36 cellular contexts compared by ENCODE assay signal in the genomic region with DNA sequence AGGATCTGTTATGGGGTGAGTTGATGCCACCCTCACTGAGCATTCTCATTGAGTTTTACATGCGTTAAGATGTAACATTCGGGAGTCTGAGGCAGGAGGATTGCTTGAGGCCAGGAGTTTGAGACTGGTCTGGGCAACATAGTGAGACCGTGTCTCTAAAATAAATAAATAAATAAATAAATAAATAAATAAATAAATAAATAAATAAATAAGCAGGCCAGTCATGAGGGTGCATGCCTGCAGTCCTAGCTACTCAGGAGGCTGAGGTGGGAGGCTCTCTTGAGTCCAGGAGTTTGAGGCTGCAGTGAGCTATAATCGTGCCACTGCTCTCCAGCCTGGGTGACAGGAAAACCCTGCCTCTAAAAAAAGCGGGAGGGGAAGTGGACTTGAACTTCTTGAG.
"Had no signal": no experiment of that assay in that cellular context is flagged by ENCODE, and none has a peak within 500 bp of the region (broad histone marks: within the 10 kb centered on the region; RNA-seq: fewer than 3 reads in every experiment).

No MANE protein-coding gene starts in this region.

- H3K27ac Mint-ChIP-seq: activated CD4-positive, alpha-beta memory T cell treated with anti-CD3 and anti-CD28 coated beads for 36 hours; activated naive CD4-positive, alpha-beta T cell treated with anti-CD3 and anti-CD28 coated beads, Interleukin-2, amount 10 ng/mL, durations not matched to agents 7 days and 5 days; activated naive CD8-positive, alpha-beta T cell treated with anti-CD3 and anti-CD28 coated beads for 36 hours; activated T-helper 1 cell treated with anti-CD3 and anti-CD28 coated beads, Interleukin-12 subunit alpha, Interleukin-12 subunit beta, Interleukin-2, Interleukin-4 antibody, amounts not matched to agents 30 ng/mL and 10 ng/mL and 1 ng/mL, durations not matched to agents 14 hours and 24 hours and 36 hours had no signal

- H3K27me3 ChIP-seq: cardiac muscle cell, Peyer's patch had no signal

- H3K4me1 ChIP-seq: Peyer's patch had no signal

- H3K4me1 Mint-ChIP-seq: activated naive CD8-positive, alpha-beta T cell treated with anti-CD3 and anti-CD28 coated beads for 36 hours; central memory CD8-positive, alpha-beta T cell had no signal

- ATAC-seq: activated T-cell treated with anti-CD3 and anti-CD28 coated beads, Interleukin-2, amount 50 U/mL, for 4 hours; PC-3; Right ventricle myocardium inferior had no signal

- DNase-seq: activated B cell treated with CpG ODN at 0.5 μM for 24 hours; activated CD4-positive, alpha-beta memory T cell treated with anti-CD3 and anti-CD28 coated beads for 36 hours; activated CD4-positive, alpha-beta T cell treated with anti-CD3 and anti-CD28 coated beads for 4 hours; activated CD4-positive, alpha-beta T cell treated with anti-CD3 and anti-CD28 coated beads, Interleukin-2, amount 50 U/mL, for 1 hour; activated CD4-positive, CD25-positive, alpha-beta regulatory T cell treated with anti-CD3 and anti-CD28 coated beads, Interleukin-2, amount 50 U/mL, for 72 hours; activated effector memory CD4-positive, alpha-beta T cell treated with Interleukin-2 at 50 U/mL for 16 hours; activated naive CD4-positive, alpha-beta T cell treated with anti-CD3 and anti-CD28 coated beads, Interleukin-2, amount 10 ng/mL, durations not matched to agents 7 days and 5 days; activated naive CD8-positive, alpha-beta T cell treated with anti-CD3 and anti-CD28 coated beads for 36 hours; activated T-cell treated with anti-CD3 and anti-CD28 coated beads for 4 hours; activated T-cell treated with anti-CD3 and anti-CD28 coated beads, Interleukin-2, amount 50 U/mL, for 4 hours; amniotic stem cell; MM.1S; MV-4-11; NCI-H1092; NCI-H1436 treated with DMSO at 0.1 percent for 48 hours; NCI-H1694 treated with DMSO at 0.1 percent for 48 hours; NCI-H2029; NCI-H2107; NCI-H2171; NCI-H510A; NCI-H526; NCI-H748 treated with DMSO at 0.1 percent for 48 hours; NK-92 treated with Interleukin-12 subunit alpha and Interleukin-12 subunit beta, amount 100 ng/mL, for 24 hours; PC-3; Peyer's patch; RPMI8226; SIG-M5; T-cell; T-helper 2 cell; T-helper 9 cell had no signal

- H3K27me3 Mint-ChIP-seq: activated B cell treated with CpG ODN at 0.5 μM for 24 hours; activated CD4-positive, alpha-beta memory T cell treated with anti-CD3 and anti-CD28 coated beads for 36 hours; activated naive CD4-positive, alpha-beta T cell treated with anti-CD3 and anti-CD28 coated beads, Interleukin-2, amount 10 ng/mL, durations not matched to agents 7 days and 5 days; activated naive CD8-positive, alpha-beta T cell treated with anti-CD3 and anti-CD28 coated beads for 36 hours; central memory CD8-positive, alpha-beta T cell; T-cell had no signal

- H3K9me3 ChIP-seq: Peyer's patch had no signal

- H3K36me3 ChIP-seq: cardiac muscle cell had no signal

- H3K4me3 Mint-ChIP-seq: activated B cell treated with CpG ODN at 0.5 μM for 24 hours; activated CD4-positive, alpha-beta memory T cell treated with anti-CD3 and anti-CD28 coated beads for 36 hours; activated naive CD4-positive, alpha-beta T cell treated with anti-CD3 and anti-CD28 coated beads, Interleukin-2, amount 10 ng/mL, durations not matched to agents 7 days and 5 days; activated naive CD8-positive, alpha-beta T cell treated with anti-CD3 and anti-CD28 coated beads for 36 hours; activated T-cell treated with anti-CD3 and anti-CD28 coated beads, Interleukin-2, amount 50 U/mL, for 4 hours; activated T-helper 1 cell treated with anti-CD3 and anti-CD28 coated beads, Interleukin-12 subunit alpha, Interleukin-12 subunit beta, Interleukin-2, Interleukin-4 antibody, amounts not matched to agents 30 ng/mL and 10 ng/mL and 1 ng/mL, durations not matched to agents 14 hours and 24 hours and 36 hours; central memory CD8-positive, alpha-beta T cell; T-cell had no signal

- H3K27ac ChIP-seq: cardiac muscle cell, KMS-11, Peyer's patch, VCaP had no signal

- H3K9me3 Mint-ChIP-seq: activated B cell treated with CpG ODN at 0.5 μM for 24 hours; activated CD4-positive, alpha-beta memory T cell treated with anti-CD3 and anti-CD28 coated beads for 36 hours; activated naive CD4-positive, alpha-beta T cell treated with anti-CD3 and anti-CD28 coated beads, Interleukin-2, amount 10 ng/mL, durations not matched to agents 7 days and 5 days; activated naive CD8-positive, alpha-beta T cell treated with anti-CD3 and anti-CD28 coated beads for 36 hours; activated T-cell treated with anti-CD3 and anti-CD28 coated beads, Interleukin-2, amount 50 U/mL, for 4 hours; activated T-helper 1 cell treated with anti-CD3 and anti-CD28 coated beads, Interleukin-12 subunit alpha, Interleukin-12 subunit beta, Interleukin-2, Interleukin-4 antibody, amounts not matched to agents 30 ng/mL and 10 ng/mL and 1 ng/mL, durations not matched to agents 14 hours and 24 hours and 36 hours; central memory CD8-positive, alpha-beta T cell; T-cell had no signal

- H3K4me3 ChIP-seq: cardiac muscle cell, Peyer's patch had no signal
